ENCODE assay signal across 9 cellular contexts in the genomic region with DNA sequence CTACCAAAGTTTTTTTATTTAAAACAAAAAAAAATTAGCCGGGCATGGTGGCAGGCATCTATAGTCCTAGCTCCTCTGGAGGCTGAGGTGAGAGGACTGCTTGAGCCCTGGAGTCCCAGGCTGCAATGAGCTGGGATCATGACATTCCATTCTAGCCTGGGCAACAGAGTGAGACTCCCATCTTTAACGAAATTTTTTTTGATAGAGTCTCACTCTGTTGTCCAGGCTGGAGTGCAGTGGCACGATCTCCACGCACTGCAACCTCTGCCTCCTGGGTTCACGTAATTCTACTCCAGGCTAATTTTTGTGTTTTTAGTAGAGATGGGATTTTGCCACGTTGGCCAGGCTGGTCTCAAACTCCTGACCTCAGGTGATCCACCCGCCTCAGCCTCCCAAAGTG. TPM values are rescaled to one million over a fixed set of nuclear protein-coding genes. Genes with fewer than 3 reads are reported as not detected.
"Had no signal": no experiment of that assay in that cellular context is flagged by ENCODE, and none has a peak within 500 bp of the region (broad histone marks: within the 10 kb centered on the region; RNA-seq: fewer than 3 reads in every experiment).

No MANE protein-coding gene starts in this region.

RNA-seq across cellular contexts. Expression of gene FBN3, which starts 57.9 kb away (rescaled TPM):
- total RNA-seq: activated CD4-positive, alpha-beta memory T cell treated with anti-CD3 and anti-CD28 coated beads, Interleukin-2, amount 10 ng/mL, durations not matched to agents 7 days and 5 days; activated CD4-positive, alpha-beta T cell treated with anti-CD3 and anti-CD28 coated beads for 36 hours; activated CD4-positive, alpha-beta T cell treated with anti-CD3 and anti-CD28 coated beads, Interleukin-2, amount 10 ng/mL, durations not matched to agents 7 days and 5 days; activated naive CD8-positive, alpha-beta T cell treated with anti-CD3 and anti-CD28 coated beads for 36 hours; activated T-helper 2 cell treated with anti-CD3 and anti-CD28 coated beads, Interferon-gamma antibody, Interleukin-2, Interleukin-4, amounts not matched to agents 10 μg/mL and 5 μg/mL and 100 μg/mL, durations not matched to agents 14 hours and 24 hours and 36 hours; aorta; cardiac septum; T-helper 17 cell; T-helper 2 cell treated with Interferon-gamma antibody and Interleukin-4, amounts not matched to agents 100 ng/mL and 5 ng/mL, for 36 hours had no signal
- polyA plus RNA-seq: aorta had no signal
